ENCODE assay signal across 17 cellular contexts in the genomic region with DNA sequence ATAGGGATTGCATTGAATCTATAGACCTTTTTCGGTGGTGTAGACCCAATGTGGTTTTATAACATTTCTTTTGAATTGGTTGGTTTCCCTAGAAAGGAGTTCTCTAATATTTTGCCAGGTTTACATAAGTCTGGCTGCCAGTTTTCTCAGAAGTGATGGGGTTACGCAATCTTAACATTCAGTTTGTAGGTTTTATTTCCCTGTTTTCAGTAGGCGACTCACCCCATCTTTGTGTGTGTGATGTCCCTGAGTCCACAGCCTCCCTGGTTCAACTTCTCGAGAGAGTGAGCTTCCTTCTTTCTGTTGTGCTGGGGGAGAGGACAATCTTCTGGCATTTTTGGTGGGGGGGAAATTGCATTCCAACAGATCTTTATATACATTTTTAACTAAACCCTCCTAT. TPM values are rescaled to one million over a fixed set of nuclear protein-coding genes. Genes with fewer than 3 reads are reported as not detected.
DNase-seq lines count a peak whose midpoint lies in the region; ATAC-seq and TF ChIP-seq lines count a peak whose summit lies in the region.
"Had no signal": no experiment of that assay in that cellular context is flagged by ENCODE, and none has a peak within 500 bp of the region (broad histone marks: within the 10 kb centered on the region; RNA-seq: fewer than 3 reads in every experiment).

No MANE protein-coding gene starts in this region.

- peak; percentile 32 for ATAC-seq in mucosa of descending colon
- no peak for ATAC-seq in gastrocnemius medialis
- ATAC-seq in HG03095 (IDR thresholded peaks at IDR 0.05; ENCODE audit: unreplicated experiment): no peak
- ATAC-seq: SK-N-SH treated with all-trans-retinoic acid at 6 μM for 48 hours; stimulated activated naive B cell treated with anti-CD40 and anti-IgM and Interleukin-4, amounts not matched to agents 10 μg/mL and 1 μg/mL and 100 μg/mL, for 72 hours had no signal

- TF ChIP-seq CTCF in choroid plexus epithelial cell (conservative IDR thresholded peaks at IDR 0.05; ENCODE audit: low read depth, low read length): no peak
- TF ChIP-seq CTCF in mucosa of descending colon (IDR thresholded peaks at IDR 0.05): no peak
- TF ChIP-seq CTCF in gastrocnemius medialis (IDR thresholded peaks at IDR 0.05 in 4 of 5, conservative IDR thresholded peaks at IDR 0.05 in 1 of 5): no peak
- TF ChIP-seq CTCF in A673 (conservative IDR thresholded peaks at IDR 0.05; ENCODE audit: low read depth, low read length): no peak

- H3K27me3 ChIP-seq in gastrocnemius medialis: no peaks in the 10 kb centered on the region
- no peaks in the 10 kb centered on the region for H3K27me3 ChIP-seq in A673 (replicated peaks; ENCODE audit: insufficient read depth, low read depth, low read length, poor library complexity)

- no peak overlapping the region for H3K27ac ChIP-seq in gastrocnemius medialis
- no peak overlapping the region for H3K27ac ChIP-seq in A673 (ENCODE audit: low read depth, low read length, poor library complexity, severe bottlenecking)

- H3K36me3 ChIP-seq in mucosa of descending colon (ENCODE audit: low read depth) (no peaks in the 10 kb centered on the region), gastrocnemius medialis (no peaks in the 10 kb centered on the region), A673 (ENCODE audit: insufficient read depth, low read length, poor library complexity, severe bottlenecking) (no peaks in the 10 kb centered on the region)

- H3K4me3 ChIP-seq in choroid plexus epithelial cell (ENCODE audit: low read depth, low read length) (no peak overlapping the region), mucosa of descending colon (no peak overlapping the region), gastrocnemius medialis (no peak overlapping the region), A673 (ENCODE audit: low read depth, low read length, poor library complexity, severe bottlenecking) (no peak overlapping the region)

- no TSS peak for BruUV-seq in A673 (replicated peaks; lab: Mats Ljungman, UMichigan)

- CTCF ChIA-PET in A673 (lab: Charles Lee): no interaction called here

- in situ Hi-C loops in gastrocnemius medialis (cut with MboI; ENCODE audit: low sequenced_read_pairs in 4 of 4): loop anchor here in 2 of 4 donors (25.0 kb wide), 2 partner anchors 271 to 296 kb away; a partner anchor contains a TSS

- DNase-seq in GF-D8 (lab: John Stamatoyannopoulos, UW): peak; percentile 54
- DNase-seq in NOMO-1 (lab: John Stamatoyannopoulos, UW; ENCODE audit: unreplicated experiment in 2 of 2): peak; percentile 37 to 90
- DNase-seq in choroid plexus epithelial cell (ENCODE audit: low read depth): peak; percentile 74
- no peak for DNase-seq in mucosa of descending colon
- DNase-seq in gastrocnemius medialis: no peak
- no peak for DNase-seq in A673 (ENCODE audit: low spot score)
- no peak for DNase-seq in NCI-H2029 treated with DMSO at 0.1 percent for 48 hours (lab: John Stamatoyannopoulos, UW)
- DNase-seq: activated CD4-positive, alpha-beta T cell treated with anti-CD3 and anti-CD28 coated beads, Interleukin-2, amount 50 U/mL, for 1 hour; Calu3; glutamatergic neuron; GOT3; NCI-H524; occipital lobe; stimulated activated CD4-positive, alpha-beta T cell treated with anti-CD3 and anti-CD28 coated beads, Interleukin-2, amount 100 ng/mL, for 24 hours; stimulated activated naive B cell treated with anti-CD40 and anti-IgM and Interleukin-4, amounts not matched to agents 10 μg/mL and 1 μg/mL and 100 μg/mL, for 72 hours had no signal

- POLR2A ChIA-PET in A673 (lab: Charles Lee; ENCODE audit: low non-redundant PET): no interaction called here

- H3K9me3 ChIP-seq in mucosa of descending colon (no peaks in the 10 kb centered on the region), gastrocnemius medialis (peaks cover 0 to 5% (median 0%) of the 10 kb centered on the region in 3 donors), A673 (ENCODE audit: low read depth, low read length, poor library complexity, severe bottlenecking) (no peaks in the 10 kb centered on the region)

- intact Hi-C loops in mucosa of descending colon (cut with DNase I, micrococcal nuclease): no loop called here
- intact Hi-C loops in gastrocnemius medialis (cut with DNase I; ENCODE audit: low total_unique reads): no loop called here
- intact Hi-C loops in A673 (cut with micrococcal nuclease; ENCODE audit: unreplicated experiment): no loop called here

- no peak for TF ChIP-seq POLR2A in gastrocnemius medialis (IDR thresholded peaks at IDR 0.05)

- H3K4me1 ChIP-seq in mucosa of descending colon (ENCODE audit: low read depth) (no peaks in the 10 kb centered on the region), gastrocnemius medialis (no peaks in the 10 kb centered on the region), A673 (ENCODE audit: insufficient read depth, low read length, poor library complexity, severe bottlenecking) (no peaks in the 10 kb centered on the region)

RNA-seq across cellular contexts. Expression of a gene that starts 9.6 kb away (rescaled TPM):
- total RNA-seq in mucosa of descending colon: 100 to 1,000 TPM in 2 of 3 donors, 10 to 100 TPM in 1; 91.6 to 188 (median 109) TPM
- 100 to 1,000 TPM; 123 to 151 (median 142) TPM for total RNA-seq in gastrocnemius medialis
- 135 and 148 TPM in 2 replicates for total RNA-seq in A673 (2021)

Comparison
In these comparisons a context has a peak if more than half of its experiments do, and no peak if none do; other contexts are left out.
1. DNase-seq: peak in GF-D8 (single experiment), NOMO-1 (2 of 2) and choroid plexus epithelial cell (single experiment); none in mucosa of descending colon (0 of 3), gastrocnemius medialis (0 of 2), A673 (single experiment) and NCI-H2029 treated with DMSO at 0.1 percent for 48 hours (single experiment).